ENCODE assay signal across 8 cellular contexts in the genomic region with DNA sequence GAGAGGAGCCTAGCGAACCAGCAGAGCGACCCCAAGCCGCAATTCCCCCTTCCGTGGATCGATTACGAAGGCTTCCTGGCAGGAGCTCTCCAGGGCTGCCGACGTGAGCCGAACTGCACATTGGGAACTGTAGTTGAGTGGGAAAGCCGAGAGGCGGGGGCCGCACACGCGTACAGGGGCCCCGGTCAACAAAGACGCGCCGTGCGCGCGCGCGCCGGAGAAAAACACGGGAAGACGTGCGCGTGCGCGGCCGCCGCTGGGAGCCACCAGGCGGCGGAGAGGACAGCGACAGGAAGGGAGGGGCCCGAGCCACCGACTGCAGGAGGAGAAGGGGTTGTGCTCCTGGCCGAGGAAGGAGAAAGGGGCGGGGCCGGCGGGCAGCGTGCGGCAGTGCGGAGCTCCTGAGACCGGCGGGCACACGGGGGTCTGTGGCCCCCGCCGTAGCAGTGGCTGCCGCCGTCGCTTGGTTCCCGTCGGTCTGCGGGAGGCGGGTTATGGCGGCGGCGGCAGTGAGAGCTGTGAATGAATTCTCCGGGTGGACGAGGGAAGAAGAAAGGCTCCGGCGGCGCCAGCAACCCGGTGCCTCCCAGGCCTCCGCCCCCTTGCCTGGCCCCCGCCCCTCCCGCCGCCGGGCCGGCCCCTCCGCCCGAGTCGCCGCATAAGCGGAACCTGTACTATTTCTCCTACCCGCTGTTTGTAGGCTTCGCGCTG. TPM values are rescaled to one million over a fixed set of nuclear protein-coding genes. Genes with fewer than 3 reads are reported as not detected.
DNase-seq lines count a peak whose midpoint lies in the region; ATAC-seq and TF ChIP-seq lines count a peak whose summit lies in the region.

A gene with protein sequence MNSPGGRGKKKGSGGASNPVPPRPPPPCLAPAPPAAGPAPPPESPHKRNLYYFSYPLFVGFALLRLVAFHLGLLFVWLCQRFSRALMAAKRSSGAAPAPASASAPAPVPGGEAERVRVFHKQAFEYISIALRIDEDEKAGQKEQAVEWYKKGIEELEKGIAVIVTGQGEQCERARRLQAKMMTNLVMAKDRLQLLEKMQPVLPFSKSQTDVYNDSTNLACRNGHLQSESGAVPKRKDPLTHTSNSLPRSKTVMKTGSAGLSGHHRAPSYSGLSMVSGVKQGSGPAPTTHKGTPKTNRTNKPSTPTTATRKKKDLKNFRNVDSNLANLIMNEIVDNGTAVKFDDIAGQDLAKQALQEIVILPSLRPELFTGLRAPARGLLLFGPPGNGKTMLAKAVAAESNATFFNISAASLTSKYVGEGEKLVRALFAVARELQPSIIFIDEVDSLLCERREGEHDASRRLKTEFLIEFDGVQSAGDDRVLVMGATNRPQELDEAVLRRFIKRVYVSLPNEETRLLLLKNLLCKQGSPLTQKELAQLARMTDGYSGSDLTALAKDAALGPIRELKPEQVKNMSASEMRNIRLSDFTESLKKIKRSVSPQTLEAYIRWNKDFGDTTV (plus strand): TSS at position 247 of the 711 bp plus-strand sequence. CDS start 276 bp downstream, at position 523.

- peak within 1 kb of the TSS; percentile 87 for H3K4me2 ChIP-seq in Loucy (ENCODE audit: low read depth, low read length, poor library complexity, severe bottlenecking)

- in situ Hi-C loops in G401 (cut with HindIII; ENCODE audit: low sequenced_read_pairs), result no loop called here

- no peaks in the 10 kb centered on the region for H3K27me3 Mint-ChIP-seq in natural killer cell (ENCODE audit: low read depth in 2 of 2)

- H3K9me3 ChIP-seq in Loucy (ENCODE audit: insufficient read depth, low read depth, low read length), result no peaks in the 10 kb centered on the region

- peaks cover 33 to 36% of the 10 kb centered on the region in 2 donors for H3K4me1 Mint-ChIP-seq in natural killer cell

- peak; percentile 98 for DNase-seq in G401 (ENCODE audit: low spot score)
- peak; percentile 98 for DNase-seq in H7
- peak; percentile 96 for DNase-seq in activated T-helper 9 cell treated with anti-CD3 and anti-CD28 coated beads, Interleukin-2, amount 50 U/mL, for 16 hours (ENCODE audit: low read depth)
- DNase-seq in fibroblast of peridontal ligament (ENCODE audit: extremely low read depth), result peak; percentile 93
- DNase-seq in natural killer cell, result peak; percentile 89
- DNase-seq in stimulated activated naive CD4-positive, alpha-beta T cell treated with Interleukin-2 at 50 U/mL for 16 hours (lab: John Stamatoyannopoulos, UW), result peak; percentile 98

- peak within 1 kb of the TSS; percentile 68 for H3K9ac ChIP-seq in Loucy (ENCODE audit: low read depth, low read length, poor library complexity, severe bottlenecking)

- intact Hi-C loops in natural killer cell (cut with micrococcal nuclease), result loop anchor here (1.0 to 5.0 kb wide), 3 partner anchors 24 to 104 kb away; a partner anchor contains a TSS

- ATAC-seq in natural killer cell, result peak; percentile 85 to 94 (median 86)

- H3K36me3 Mint-ChIP-seq in natural killer cell, result no peaks in the 10 kb centered on the region

- H3K36me3 ChIP-seq in H7 (replicated peaks; ENCODE audit: control insufficient read depth, insufficient read depth, low read length) (no peaks in the 10 kb centered on the region), Loucy (ENCODE audit: insufficient read depth, low read length) (no peaks in the 10 kb centered on the region)

- peak within 1 kb of the TSS; percentile 99 for H3K4me3 Mint-ChIP-seq in natural killer cell

- H3K9me3 Mint-ChIP-seq in natural killer cell, result no peaks in the 10 kb centered on the region

- H3K4me1 ChIP-seq in Loucy (ENCODE audit: insufficient read depth, low read length, poor library complexity, severe bottlenecking), result peaks cover 23% of the 10 kb centered on the region

- TF ChIP-seq CTCF in Loucy (conservative IDR thresholded peaks at IDR 0.05; ENCODE audit: low read length), result peak; percentile 13; the same call in 1 of the 2 replicates
- peak; percentile 48 for TF ChIP-seq CTCF in natural killer cell (IDR thresholded peaks at IDR 0.05)

- H4K20me1 ChIP-seq in Loucy (ENCODE audit: insufficient read depth, low read length, poor library complexity, severe bottlenecking), result peaks cover 7% of the 10 kb centered on the region

- peak within 1 kb of the TSS; percentile 92 to 97 for H3K27ac Mint-ChIP-seq in natural killer cell

- no peaks in the 10 kb centered on the region for H3F3A ChIP-seq in Loucy (ENCODE audit: low read depth)

- H3K27me3 ChIP-seq in H7 (ENCODE audit: control insufficient read depth, insufficient read depth, low read length) (no peaks in the 10 kb centered on the region), Loucy (ENCODE audit: insufficient read depth, low read length, poor library complexity, severe bottlenecking) (no peaks in the 10 kb centered on the region)

- H3K9me2 ChIP-seq in Loucy (replicated peaks; ENCODE audit: low read depth, low read length), result no peaks in the 10 kb centered on the region

- peaks cover 32% of the 10 kb centered on the region for H3K79me2 ChIP-seq in Loucy (ENCODE audit: insufficient read depth, low read length)

- TF ChIP-seq POLR2A in Raji (IDR thresholded peaks at IDR 0.05; ENCODE audit: insufficient read depth, low read depth, low read length), result peak; percentile 89

- H2AFZ ChIP-seq in Loucy (ENCODE audit: low read length), result peak within 1 kb of the TSS; percentile 85

- H3K4me3 ChIP-seq in H7 (ENCODE audit: insufficient read depth, low read depth, low read length) (peak within 1 kb of the TSS; percentile 68), Loucy (ENCODE audit: low read length, poor library complexity, severe bottlenecking) (peak within 1 kb of the TSS; percentile 73)

RNA-seq across cellular contexts. Expression of the gene that starts here (rescaled TPM):
- 21.5 and 52.9 TPM in 2 replicates for total RNA-seq in G401 (2014; rRNA removed; shearing (Covaris generic))
- 22.7 and 31.6 TPM in 2 replicates for total RNA-seq in H7 (2014; rRNA removed; shearing (Covaris generic))
- 10 to 100 TPM; 16.8 to 27.5 (median 22.5) TPM for total RNA-seq in natural killer cell

Comparison
In these comparisons a context has a peak if more than half of its experiments do, and no peak if none do; other contexts are left out.
1. Peak in every context shown above with its lines: DNase-seq, ATAC-seq and H3K4me3 ChIP-seq.